In genomic region chr6:112939543-112939942, GRCh38 we compare ENCODE assay signal across 14 cellular contexts.
DNase-seq lines count a peak whose midpoint lies in the region; ATAC-seq, FAIRE-seq and TF ChIP-seq lines count a peak whose summit lies in the region.
"Had no signal": no experiment of that assay in that cellular context is flagged by ENCODE, and none has a peak within 500 bp of the region (broad histone marks: within the 10 kb centered on the region; RNA-seq: fewer than 3 reads in every experiment).

No MANE protein-coding gene starts in this region.

- H3K79me2 ChIP-seq in HepG2 (ENCODE audit: insufficient read depth, low read length) (no peaks in the 10 kb centered on the region), endothelial cell of umbilical vein (ENCODE audit: control insufficient read depth, insufficient read depth, low read length) (no peaks in the 10 kb centered on the region)

- no peak for TF ChIP-seq CTCF in liver (IDR thresholded peaks at IDR 0.05; ENCODE audit: low read depth, low read length, missing input control)
- TF ChIP-seq CTCF in HepG2 (CRISPR knock-in tag; IDR thresholded peaks at IDR 0.05): no peak
- TF ChIP-seq CTCF in endothelial cell of umbilical vein (IDR thresholded peaks at IDR 0.05; ENCODE audit: extremely low read depth in 1 of 2, insufficient read depth in 1 of 2, low read depth in 1 of 2, low read length in 2 of 2): no peak
- no peak for TF ChIP-seq CTCF in RWPE1 (conservative IDR thresholded peaks at IDR 0.05; ENCODE audit: low read depth)
- no peak for TF ChIP-seq CTCF in stomach (IDR thresholded peaks at IDR 0.05)

- dilution Hi-C loops in endothelial cell of umbilical vein (cut with MboI; ENCODE audit: extremely low pct_ligation_motif_present, low sequenced_read_pairs): no loop called here

- H3K4me3 ChIP-seq in liver (ENCODE audit: low read depth in 1 of 3, low read length in 3 of 3): no peak overlapping the region
- H3K4me3 ChIP-seq in HepG2 (replicated peaks in 1 of 3; ENCODE audit: insufficient read depth in 1 of 3, low read depth in 2 of 3, low read length in 3 of 3): no peak overlapping the region
- H3K4me3 ChIP-seq in endothelial cell of umbilical vein (replicated peaks in 1 of 3; ENCODE audit: insufficient read depth in 1 of 3, low read depth in 1 of 3, low read length in 3 of 3): no peak overlapping the region
- H3K4me3 ChIP-seq in stomach: no peak overlapping the region
- H3K4me3 ChIP-seq: dorsolateral prefrontal cortex, Peyer's patch, uterus had no signal

- TF ChIP-seq EP300 in HepG2 (IDR thresholded peaks at IDR 0.05; ENCODE audit: low read depth in 2 of 2, low read length in 2 of 2) (no peak), HepG2 (CRISPR knock-in tag; IDR thresholded peaks at IDR 0.05; ENCODE audit: borderline replicate concordance) (no peak), stomach (IDR thresholded peaks at IDR 0.05) (no peak)

- POLR2A ChIA-PET in HepG2 (lab: Yijun Ruan, JAX) (no interaction called here), endothelial cell of umbilical vein (lab: Charles Lee) (no interaction called here), RWPE1 (lab: Yijun Ruan, JAX; ENCODE audit: low non-redundant PET) (no interaction called here)

- TF ChIP-seq POLR2A in HepG2 (IDR thresholded peaks at IDR 0.05; ENCODE audit: insufficient read depth in 1 of 2, low read depth in 2 of 2, low read length in 2 of 2): no peak
- TF ChIP-seq POLR2A in endothelial cell of umbilical vein (IDR thresholded peaks at IDR 0.05; ENCODE audit: low read depth, low read length): no peak
- no peak for TF ChIP-seq POLR2A in stomach (IDR thresholded peaks at IDR 0.05)

- H3K4me2 ChIP-seq in HepG2 (ENCODE audit: low read depth, low read length) (no peak overlapping the region), endothelial cell of umbilical vein (ENCODE audit: insufficient read depth, low read length) (peak overlapping the region; percentile 62)

- in situ Hi-C loops in HepG2 (cut with HindIII; ENCODE audit: extremely low pct_ligation_motif_present, low pct_unique_long_range_greater_than_20kb): no loop called here

- BruUV-seq in HepG2 (replicated peaks; lab: Mats Ljungman, UMichigan) (no TSS peak), endothelial cell of umbilical vein (replicated peaks; lab: Mats Ljungman, UMichigan) (no TSS peak)

- WGBS in liver: 83% methylated on average over 1 of the region's 1 CpG
- 60% methylated on average over 1 of the region's 1 CpG for WGBS in HepG2 (ENCODE audit: low lambda C conversion rate)
- 32 to 69% (median 52%) methylated on average over 1 of the region's 1 CpG for WGBS in stomach, 5 donors

- H4K20me1 ChIP-seq in HepG2 (ENCODE audit: insufficient read depth, low read length): no peaks in the 10 kb centered on the region
- H4K20me1 ChIP-seq in endothelial cell of umbilical vein (replicated peaks; ENCODE audit: control insufficient read depth, extremely low read depth, insufficient read depth, low read length): no peaks in the 10 kb centered on the region

- no peak for TF ChIP-seq RAD21 in liver (IDR thresholded peaks at IDR 0.05)
- TF ChIP-seq RAD21 in HepG2 (CRISPR knock-in tag; IDR thresholded peaks at IDR 0.05): no peak

- H3K27ac ChIP-seq in liver (ENCODE audit: low read depth in 1 of 2, low read length in 2 of 2) (no peak overlapping the region), HepG2 (ENCODE audit: extremely low read length, insufficient read depth, low read length) (no peak overlapping the region), endothelial cell of umbilical vein (ENCODE audit: insufficient read depth, low read depth, low read length) (no peak overlapping the region), RWPE1 (no peak overlapping the region), stomach (no peak overlapping the region)
- H3K27ac ChIP-seq: dorsolateral prefrontal cortex, Peyer's patch, uterus had no signal

- no peaks in the 10 kb centered on the region for H3K27me3 ChIP-seq in liver (ENCODE audit: control insufficient read depth in 4 of 4, insufficient read depth in 4 of 4, low read length in 3 of 4)
- H3K27me3 ChIP-seq in HepG2 (ENCODE audit: control insufficient read depth in 1 of 2, insufficient read depth in 2 of 2, low read length in 2 of 2): no peaks in the 10 kb centered on the region
- no peaks in the 10 kb centered on the region for H3K27me3 ChIP-seq in endothelial cell of umbilical vein (ENCODE audit: control insufficient read depth in 2 of 2, insufficient read depth in 2 of 2, low read length in 2 of 2)
- H3K27me3 ChIP-seq in stomach: no peaks in the 10 kb centered on the region
- H3K27me3 ChIP-seq: dorsolateral prefrontal cortex, Peyer's patch, uterus had no signal

- H2AFZ ChIP-seq in HepG2 (ENCODE audit: low read length): no peak overlapping the region
- H2AFZ ChIP-seq in endothelial cell of umbilical vein (ENCODE audit: low read depth, low read length): no peak overlapping the region

- no peaks in the 10 kb centered on the region for H3K36me3 ChIP-seq in liver (ENCODE audit: control insufficient read depth in 4 of 4, insufficient read depth in 3 of 4, low read depth in 1 of 4, low read length in 3 of 4)
- H3K36me3 ChIP-seq in HepG2 (replicated peaks in 1 of 2; ENCODE audit: control insufficient read depth in 1 of 2, insufficient read depth in 2 of 2, low read length in 2 of 2): no peaks in the 10 kb centered on the region
- no peaks in the 10 kb centered on the region for H3K36me3 ChIP-seq in endothelial cell of umbilical vein (ENCODE audit: control insufficient read depth in 2 of 2, extremely low read depth in 1 of 2, insufficient read depth in 2 of 2, low read length in 2 of 2)
- no peaks in the 10 kb centered on the region for H3K36me3 ChIP-seq in stomach
- H3K36me3 ChIP-seq: Peyer's patch, uterus had no signal

- no peaks in the 10 kb centered on the region for H3K4me1 ChIP-seq in liver (ENCODE audit: control insufficient read depth in 4 of 4, insufficient read depth in 4 of 4, low read length in 3 of 4)
- H3K4me1 ChIP-seq in HepG2 (ENCODE audit: insufficient read depth, low read length): no peaks in the 10 kb centered on the region
- H3K4me1 ChIP-seq in endothelial cell of umbilical vein (ENCODE audit: control insufficient read depth, extremely low read depth, insufficient read depth, low read length): peaks cover 12% of the 10 kb centered on the region
- peaks cover 0 to 17% (median 3%) of the 10 kb centered on the region in 4 donors for H3K4me1 ChIP-seq in stomach
- H3K4me1 ChIP-seq: Peyer's patch, uterus had no signal

- CTCF ChIA-PET in HepG2 (lab: Yijun Ruan, JAX; ENCODE audit: low intra/inter-chr PET ratio, low total read pairs) (no interaction called here), endothelial cell of umbilical vein (lab: Charles Lee) (no interaction called here), RWPE1 (lab: Yijun Ruan, JAX) (no interaction called here)

- DNase-seq in HepG2 (ENCODE audit: low spot score) (no peak), NCI-H345 (lab: John Stamatoyannopoulos, UW) (peak; percentile 58), endothelial cell of umbilical vein (ENCODE audit: low read depth, low spot score) (peak; percentile 86), RWPE1 (ENCODE audit: low spot score) (no peak), stomach (no peak), NCI-H187 (lab: John Stamatoyannopoulos, UW) (no peak)
- DNase-seq: activated CD4-positive, alpha-beta T cell treated with anti-CD3 and anti-CD28 coated beads, Interleukin-2, amount 50 U/mL, for 1 hour; dorsolateral prefrontal cortex; GOT3; immature natural killer cell; Peyer's patch; uterus had no signal

- no peak for ATAC-seq in HepG2
- no peak for ATAC-seq in GM19035 (IDR thresholded peaks at IDR 0.05; ENCODE audit: unreplicated experiment)

- intact Hi-C loops in HepG2 (cut with micrococcal nuclease; ENCODE audit: unreplicated experiment) (no loop called here), endothelial cell of umbilical vein (cut with micrococcal nuclease) (no loop called here), stomach (cut with DNase I; ENCODE audit: low total_unique reads) (no loop called here)

- H3K9ac ChIP-seq in liver (ENCODE audit: low read depth in 1 of 2, low read length in 2 of 2) (no peak overlapping the region), HepG2 (ENCODE audit: insufficient read depth, low read depth, low read length) (no peak overlapping the region), endothelial cell of umbilical vein (replicated peaks; ENCODE audit: extremely low read depth, insufficient read depth, low read length) (no peak overlapping the region)

- no peaks in the 10 kb centered on the region for H3K9me3 ChIP-seq in liver (ENCODE audit: control insufficient read depth in 4 of 4, low read length in 3 of 4)
- H3K9me3 ChIP-seq in HepG2 (ENCODE audit: low read length): no peaks in the 10 kb centered on the region
- H3K9me3 ChIP-seq in endothelial cell of umbilical vein (replicated peaks; ENCODE audit: control insufficient read depth, insufficient read depth, low read length): no peaks in the 10 kb centered on the region
- H3K9me3 ChIP-seq in stomach: no peaks in the 10 kb centered on the region
- H3K9me3 ChIP-seq: Peyer's patch, uterus had no signal

- no peaks in the 10 kb centered on the region for H3K9me1 ChIP-seq in endothelial cell of umbilical vein (replicated peaks; ENCODE audit: control insufficient read depth, extremely low read depth, insufficient read depth, low read length)

- no peak for FAIRE-seq in HepG2 (lab: Jason Lieb, UNC)
- peak; percentile 47 for FAIRE-seq in endothelial cell of umbilical vein (lab: Jason Lieb, UNC)

TF ChIP-seq in liver, 16 proteins besides CTCF, POLR2A, EP300 and RAD21:
- TF ChIP-seq GABPA (IDR thresholded peaks at IDR 0.05 in 1 of 2, conservative IDR thresholded peaks at IDR 0.05 in 1 of 2) (no peak), NR2F2 (IDR thresholded peaks at IDR 0.05) (peak; percentile 14)

TF ChIP-seq in HepG2, 621 proteins besides CTCF, POLR2A, EP300 and RAD21 (continues in another document):
- TF ChIP-seq U2AF1 (optimal IDR thresholded peaks at IDR 0.05; ENCODE audit: low read depth, low read length) (no peak), SP4 (CRISPR knock-in tag; IDR thresholded peaks at IDR 0.05) (no peak), SAFB2 (CRISPR knock-in tag; IDR thresholded peaks at IDR 0.05; ENCODE audit: borderline replicate concordance, low read depth) (no peak), YEATS4 (CRISPR knock-in tag; IDR thresholded peaks at IDR 0.05; ENCODE audit: borderline replicate concordance) (no peak), TGIF2 (CRISPR knock-in tag; IDR thresholded peaks at IDR 0.05) (no peak)

TF ChIP-seq in endothelial cell of umbilical vein, 7 proteins besides CTCF, POLR2A, EP300 and RAD21:
- TF ChIP-seq GATA2 (IDR thresholded peaks at IDR 0.05; ENCODE audit: insufficient read depth, insufficient read length, low read depth, low read length): peak; percentile 68
- no peak for TF ChIP-seq EZH2 (IDR thresholded peaks at IDR 0.05; ENCODE audit: borderline replicate concordance, low read depth, low read length, severe bottlenecking)

Comparison
In these comparisons a context has a peak if more than half of its experiments do, and no peak if none do; other contexts are left out.
1. DNase-seq: peak in NCI-H345 (single experiment) and endothelial cell of umbilical vein (single experiment); none in HepG2 (single experiment), RWPE1 (single experiment), stomach (single experiment) and NCI-H187 (0 of 2).